8 cellular contexts compared by ENCODE assay signal in genomic region chr12:62210422-62210821, GRCh38. TPM values are rescaled to one million over a fixed set of nuclear protein-coding genes. Genes with fewer than 3 reads are reported as not detected.
A peak's percentile ranks its signal among the peaks of the same experiment; 100 is the strongest.
DNase-seq lines count a peak whose midpoint lies in the region; ATAC-seq, FAIRE-seq and TF ChIP-seq lines count a peak whose summit lies in the region.

No MANE protein-coding gene starts in this region.

- peak; percentile 73 for ATAC-seq in GM19438 (IDR thresholded peaks at IDR 0.05; ENCODE audit: low read depth, unreplicated experiment)
- peak; percentile 44 to 69 for ATAC-seq in naive thymus-derived CD8-positive, alpha-beta T cell

- H3K36me3 ChIP-seq in DOHH2 (ENCODE audit: control insufficient read depth, low read length): no peaks in the 10 kb centered on the region

- peaks cover 9 to 31% (median 24%) of the 10 kb centered on the region in 4 donors for H3K4me1 Mint-ChIP-seq in naive thymus-derived CD8-positive, alpha-beta T cell

- no peaks in the 10 kb centered on the region for H3F3A ChIP-seq in DOHH2 (ENCODE audit: control insufficient read depth, insufficient read depth)

- DNase-seq in HT-29 (ENCODE audit: low spot score): peak; percentile 36
- peak in 7 of 10 donors; percentile 11 to 71 (median 53) for DNase-seq in dorsolateral prefrontal cortex
- DNase-seq in naive thymus-derived CD8-positive, alpha-beta T cell: peak in 7 of 10 donors; percentile 7 to 36 (median 27)
- no peak for DNase-seq in activated CD4-positive, CD25-positive, alpha-beta regulatory T cell treated with anti-CD3 and anti-CD28 coated beads, Interleukin-2, amount 50 U/mL, for 72 hours
- no peak for DNase-seq in NCI-H774 (lab: John Stamatoyannopoulos, UW)

- no peaks in the 10 kb centered on the region for H3K9me3 ChIP-seq in DOHH2 (ENCODE audit: control insufficient read depth, insufficient read depth, low read length)

- peaks cover 0 to 5% (median 0%) of the 10 kb centered on the region in 9 donors for H3K9me3 Mint-ChIP-seq in naive thymus-derived CD8-positive, alpha-beta T cell

- no peaks in the 10 kb centered on the region for H3K9me2 ChIP-seq in DOHH2 (replicated peaks; ENCODE audit: control insufficient read depth, low read length)

- H3K4me3 Mint-ChIP-seq in naive thymus-derived CD8-positive, alpha-beta T cell: no peak overlapping the region

- H3K27ac Mint-ChIP-seq in naive thymus-derived CD8-positive, alpha-beta T cell: peak overlapping the region in 2 of 10 donors; percentile 10 to 31

- H3K4me3 ChIP-seq in DOHH2 (ENCODE audit: low read length) (no peak overlapping the region), dorsolateral prefrontal cortex (peak overlapping the region in 12 of 59 donors; percentile 4 to 47 (median 18))

- H3K27ac ChIP-seq in DOHH2 (ENCODE audit: low read depth, low read length) (no peak overlapping the region), dorsolateral prefrontal cortex (no peak overlapping the region)

- peaks cover 0 to 5% (median 1%) of the 10 kb centered on the region in 3 donors for H3K36me3 Mint-ChIP-seq in naive thymus-derived CD8-positive, alpha-beta T cell

- intact Hi-C loops in dorsolateral prefrontal cortex (cut with DNase I): no loop called here

- no peaks in the 10 kb centered on the region for H3K79me2 ChIP-seq in DOHH2 (ENCODE audit: control insufficient read depth, low read length)

- peak; percentile 70 for FAIRE-seq in TTC549 (lab: Jason Lieb, UNC)

- H3K27me3 ChIP-seq in DOHH2 (ENCODE audit: control insufficient read depth, low read length) (peaks cover 8% of the 10 kb centered on the region), dorsolateral prefrontal cortex (peaks cover 0 to 5% (median 0%) of the 10 kb centered on the region in 45 donors)

- H3K27me3 Mint-ChIP-seq in naive thymus-derived CD8-positive, alpha-beta T cell: peaks cover 0 to 7% (median 0%) of the 10 kb centered on the region in 5 donors

- H3K4me1 ChIP-seq in DOHH2 (ENCODE audit: control insufficient read depth, low read length): no peaks in the 10 kb centered on the region

- POLR2A ChIA-PET in naive thymus-derived CD8-positive, alpha-beta T cell (lab: Charles Lee): interaction anchor here (1.1 kb wide), 1 partner anchor 49 kb away, joined by 4 read pairs; the partner anchor contains the start of gene USP15

- TF ChIP-seq CTCF in DOHH2 (IDR thresholded peaks at IDR 0.05; ENCODE audit: low read depth, low read length, poor library complexity, severe bottlenecking) (peak; percentile 83), dorsolateral prefrontal cortex (IDR thresholded peaks at IDR 0.05 in 54 of 56, conservative IDR thresholded peaks at IDR 0.05 in 2 of 56; ENCODE audit: low read depth in 1 of 56, partially characterized antibody in 56 of 56) (peak; percentile 66 to 89 (median 79))

- H3K4me2 ChIP-seq in DOHH2 (ENCODE audit: low read length): no peak overlapping the region

- H4K20me1 ChIP-seq in DOHH2 (ENCODE audit: control insufficient read depth, insufficient read depth, low read depth, low read length): no peaks in the 10 kb centered on the region

RNA-seq across cellular contexts. Expression of gene USP15, which starts 49.8 kb away (rescaled TPM):
- 24.6 and 27.1 TPM in 2 replicates for total RNA-seq in HT-29 (2014; rRNA removed; shearing (Covaris generic))
- total RNA-seq in dorsolateral prefrontal cortex: 10 to 100 TPM; 40.7 to 79.8 (median 56.9) TPM
- total RNA-seq in naive thymus-derived CD8-positive, alpha-beta T cell: 100 to 1,000 TPM; 153 to 164 TPM
- polyA plus RNA-seq in naive thymus-derived CD8-positive, alpha-beta T cell: 10 to 100 TPM; 49.1 to 57.0 (median 54.6) TPM

Comparison
In these comparisons a context has a peak if more than half of its experiments do, and no peak if none do; other contexts are left out.
1. DNase-seq: peak in HT-29 (single experiment), dorsolateral prefrontal cortex (7 of 10) and naive thymus-derived CD8-positive, alpha-beta T cell (7 of 10); none in activated CD4-positive, CD25-positive, alpha-beta regulatory T cell treated with anti-CD3 and anti-CD28 coated beads, Interleukin-2, amount 50 U/mL, for 72 hours (single experiment) and NCI-H774 (single experiment).